ENCODE assay signal across 2 cellular contexts in genomic region chr20:53825282-53825681, GRCh38.
TF ChIP-seq lines count a peak whose summit lies in the region.

No MANE protein-coding gene starts in this region.

TF ChIP-seq in IMR-90, 13 proteins besides CTCF, POLR2A, EP300 and RAD21:
- no peak for TF ChIP-seq MAZ (IDR thresholded peaks at IDR 0.05; ENCODE audit: borderline replicate concordance, low read depth, low read length)
- no peak for TF ChIP-seq MAFK (IDR thresholded peaks at IDR 0.05; ENCODE audit: low read depth, low read length)
- TF ChIP-seq CEBPB (IDR thresholded peaks at IDR 0.05; ENCODE audit: low read depth, low read length) = no peak
- no peak for TF ChIP-seq RCOR1 (IDR thresholded peaks at IDR 0.05; ENCODE audit: insufficient replicate concordance, low read length)
- TF ChIP-seq SMC3 (IDR thresholded peaks at IDR 0.05; ENCODE audit: low read depth, low read length) = no peak
- TF ChIP-seq NFE2L2 (IDR thresholded peaks at IDR 0.05; ENCODE audit: low read depth, low read length) = no peak
- TF ChIP-seq CHD1 (IDR thresholded peaks at IDR 0.05; ENCODE audit: low read depth, low read length) = no peak
- no peak for TF ChIP-seq FOS (IDR thresholded peaks at IDR 0.05; ENCODE audit: low read depth, low read length)
- TF ChIP-seq BHLHE40 (IDR thresholded peaks at IDR 0.05; ENCODE audit: low read depth, low read length) = no peak
- TF ChIP-seq MXI1 (IDR thresholded peaks at IDR 0.05; ENCODE audit: borderline replicate concordance, low read depth, low read length) = no peak
- TF ChIP-seq RFX5 (IDR thresholded peaks at IDR 0.05; ENCODE audit: low read depth, low read length) = no peak
- TF ChIP-seq USF2 (IDR thresholded peaks at IDR 0.05; ENCODE audit: low read depth, low read length) = no peak
- TF ChIP-seq ELK1 (IDR thresholded peaks at IDR 0.05; ENCODE audit: borderline replicate concordance, low read depth, low read length) = no peak

TF ChIP-seq in GM12878, 131 proteins besides CTCF, POLR2A, EP300 and RAD21:
- TF ChIP-seq IRF3 (IDR thresholded peaks at IDR 0.05) = no peak
- TF ChIP-seq ZBTB33 (IDR thresholded peaks at IDR 0.05) = no peak
- TF ChIP-seq RELB (IDR thresholded peaks at IDR 0.05; ENCODE audit: low read depth) = no peak
- TF ChIP-seq ETV6 (conservative IDR thresholded peaks at IDR 0.05 in 1 of 2, IDR thresholded peaks at IDR 0.05 in 1 of 2; ENCODE audit: borderline replicate concordance in 1 of 2, low read depth in 1 of 2) = peak in 1 of 2 experiments; percentile 96; a peak in 2 of 4 replicates
- peak; percentile 87; the same call in 1 of the 2 replicates for TF ChIP-seq NFXL1 (IDR thresholded peaks at IDR 0.05; ENCODE audit: borderline replicate concordance)
- TF ChIP-seq USF1 (IDR thresholded peaks at IDR 0.05; ENCODE audit: borderline replicate concordance, extremely low read length, insufficient read depth, low read depth, low read length) = no peak
- TF ChIP-seq PKNOX1 (IDR thresholded peaks at IDR 0.05) = 0 out of 2 replicates have a peak, but pooled peaks have one; percentile 16
- TF ChIP-seq SMC3 (IDR thresholded peaks at IDR 0.05; ENCODE audit: borderline replicate concordance, low read length) = no peak
